In the genomic region with DNA sequence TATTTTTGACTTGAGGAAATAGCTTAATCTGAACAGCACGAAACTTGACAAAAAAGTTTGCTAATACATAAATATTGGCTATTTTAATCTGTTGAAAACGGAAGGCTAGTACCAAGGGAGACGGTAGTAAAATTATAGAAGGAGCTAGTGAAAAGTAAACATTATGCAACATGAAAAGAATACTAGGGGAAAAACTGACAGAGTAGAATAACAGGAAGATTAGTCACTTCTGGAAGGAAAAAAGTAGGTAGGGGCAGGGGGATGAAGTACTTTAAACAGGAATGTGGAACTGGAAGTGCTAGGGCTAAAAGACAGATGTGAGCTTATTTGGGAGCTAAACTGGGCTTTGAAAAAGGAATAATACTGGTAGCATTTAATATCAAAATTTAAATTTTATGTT, we compare ENCODE assay signal across 1 cellular context.
TF ChIP-seq lines count a peak whose summit lies in the region.

No MANE protein-coding gene starts in this region.

TF ChIP-seq in HepG2, 621 proteins besides CTCF, POLR2A, EP300 and RAD21 (continued from another document and continues in another):
- TF ChIP-seq, protein P1, sequence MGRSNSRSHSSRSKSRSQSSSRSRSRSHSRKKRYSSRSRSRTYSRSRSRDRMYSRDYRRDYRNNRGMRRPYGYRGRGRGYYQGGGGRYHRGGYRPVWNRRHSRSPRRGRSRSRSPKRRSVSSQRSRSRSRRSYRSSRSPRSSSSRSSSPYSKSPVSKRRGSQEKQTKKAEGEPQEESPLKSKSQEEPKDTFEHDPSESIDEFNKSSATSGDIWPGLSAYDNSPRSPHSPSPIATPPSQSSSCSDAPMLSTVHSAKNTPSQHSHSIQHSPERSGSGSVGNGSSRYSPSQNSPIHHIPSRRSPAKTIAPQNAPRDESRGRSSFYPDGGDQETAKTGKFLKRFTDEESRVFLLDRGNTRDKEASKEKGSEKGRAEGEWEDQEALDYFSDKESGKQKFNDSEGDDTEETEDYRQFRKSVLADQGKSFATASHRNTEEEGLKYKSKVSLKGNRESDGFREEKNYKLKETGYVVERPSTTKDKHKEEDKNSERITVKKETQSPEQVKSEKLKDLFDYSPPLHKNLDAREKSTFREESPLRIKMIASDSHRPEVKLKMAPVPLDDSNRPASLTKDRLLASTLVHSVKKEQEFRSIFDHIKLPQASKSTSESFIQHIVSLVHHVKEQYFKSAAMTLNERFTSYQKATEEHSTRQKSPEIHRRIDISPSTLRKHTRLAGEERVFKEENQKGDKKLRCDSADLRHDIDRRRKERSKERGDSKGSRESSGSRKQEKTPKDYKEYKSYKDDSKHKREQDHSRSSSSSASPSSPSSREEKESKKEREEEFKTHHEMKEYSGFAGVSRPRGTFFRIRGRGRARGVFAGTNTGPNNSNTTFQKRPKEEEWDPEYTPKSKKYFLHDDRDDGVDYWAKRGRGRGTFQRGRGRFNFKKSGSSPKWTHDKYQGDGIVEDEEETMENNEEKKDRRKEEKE (IDR thresholded peaks at IDR 0.05), result no peak
- TF ChIP-seq ZNF326 (CRISPR knock-in tag; IDR thresholded peaks at IDR 0.05; ENCODE audit: borderline replicate concordance) (no peak), NFIC (IDR thresholded peaks at IDR 0.05; ENCODE audit: low read length) (peak; percentile 53; the same call in 1 of the 2 replicates), MBD4 (IDR thresholded peaks at IDR 0.05; ENCODE audit: borderline replicate concordance, low read length) (no peak), NRL (CRISPR knock-in tag; IDR thresholded peaks at IDR 0.05; ENCODE audit: borderline replicate concordance) (no peak), CREM (IDR thresholded peaks at IDR 0.05) (peak; percentile 38; the same call in 1 of the 2 replicates), CREM (CRISPR knock-in tag; IDR thresholded peaks at IDR 0.05) (no peak), TEAD3 (CRISPR knock-in tag; optimal IDR thresholded peaks at IDR 0.05; ENCODE audit: borderline replicate concordance) (peak; percentile 33), HOXA7 (CRISPR knock-in tag; IDR thresholded peaks at IDR 0.05) (no peak), KDM4B (CRISPR knock-in tag; IDR thresholded peaks at IDR 0.05) (no peak), NR2C2 (CRISPR knock-in tag; IDR thresholded peaks at IDR 0.05; ENCODE audit: borderline replicate concordance) (no peak), ZNF143 (CRISPR knock-in tag; IDR thresholded peaks at IDR 0.05) (no peak), ZNF644 (CRISPR knock-in tag; IDR thresholded peaks at IDR 0.05; ENCODE audit: low read depth) (peak; percentile 21; the same call in 1 of the 2 replicates), HNRNPL (IDR thresholded peaks at IDR 0.05; ENCODE audit: low read depth, low read length) (no peak), ZNF614 (CRISPR knock-in tag; IDR thresholded peaks at IDR 0.05; ENCODE audit: borderline replicate concordance) (no peak), MED1 (CRISPR knock-in tag; IDR thresholded peaks at IDR 0.05) (peak; percentile 51), CEBPG (CRISPR knock-in tag; IDR thresholded peaks at IDR 0.05) (peak; percentile 81), KMT2A (CRISPR knock-in tag; IDR thresholded peaks at IDR 0.05) (no peak), ZBTB42 (CRISPR knock-in tag; IDR thresholded peaks at IDR 0.05) (no peak), ZNF749 (CRISPR knock-in tag; IDR thresholded peaks at IDR 0.05; ENCODE audit: borderline replicate concordance) (no peak), DR1 (CRISPR knock-in tag; IDR thresholded peaks at IDR 0.05) (no peak), NCOR1 (IDR thresholded peaks at IDR 0.05; ENCODE audit: borderline replicate concordance, low read length) (no peak), REPIN1 (CRISPR knock-in tag; IDR thresholded peaks at IDR 0.05; ENCODE audit: borderline replicate concordance, low read depth) (no peak), POGZ (CRISPR knock-in tag; IDR thresholded peaks at IDR 0.05) (peak; percentile 63), NFE2 (CRISPR knock-in tag; IDR thresholded peaks at IDR 0.05) (no peak), FOSL1 (CRISPR knock-in tag; IDR thresholded peaks at IDR 0.05; ENCODE audit: borderline replicate concordance) (peak; percentile 53; the same call in 1 of the 2 replicates), ZMYM4 (CRISPR knock-in tag; IDR thresholded peaks at IDR 0.05) (no peak), ZNF7 (CRISPR knock-in tag; IDR thresholded peaks at IDR 0.05) (no peak), ZBTB20 (CRISPR knock-in tag; IDR thresholded peaks at IDR 0.05; ENCODE audit: borderline replicate concordance, low read depth) (0 out of 2 replicates have a peak, but pooled peaks have one; percentile 50), ZNF589 (CRISPR knock-in tag; conservative IDR thresholded peaks at IDR 0.05) (no peak), SOX6 (IDR thresholded peaks at IDR 0.05) (no peak), SOX6 (CRISPR knock-in tag; IDR thresholded peaks at IDR 0.05) (0 out of 2 replicates have a peak, but pooled peaks have one; percentile 20), FOXA1 (IDR thresholded peaks at IDR 0.05) (no peak), FOXA1 (CRISPR knock-in tag; IDR thresholded peaks at IDR 0.05) (peak; percentile 7; the same call in 1 of the 2 replicates), CHCHD3 (CRISPR knock-in tag; IDR thresholded peaks at IDR 0.05) (no peak), MAFF (IDR thresholded peaks at IDR 0.05; ENCODE audit: low read depth, low read length) (no peak), ZNF207 (IDR thresholded peaks at IDR 0.05; ENCODE audit: borderline replicate concordance) (no peak), ZNF816 (CRISPR knock-in tag; IDR thresholded peaks at IDR 0.05; ENCODE audit: borderline replicate concordance) (no peak)
- TF ChIP-seq, protein P2, sequence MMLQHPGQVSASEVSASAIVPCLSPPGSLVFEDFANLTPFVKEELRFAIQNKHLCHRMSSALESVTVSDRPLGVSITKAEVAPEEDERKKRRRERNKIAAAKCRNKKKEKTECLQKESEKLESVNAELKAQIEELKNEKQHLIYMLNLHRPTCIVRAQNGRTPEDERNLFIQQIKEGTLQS (CRISPR knock-in tag; IDR thresholded peaks at IDR 0.05), result 0 out of 2 replicates have a peak, but pooled peaks have one; percentile 51
- TF ChIP-seq, protein P3, sequence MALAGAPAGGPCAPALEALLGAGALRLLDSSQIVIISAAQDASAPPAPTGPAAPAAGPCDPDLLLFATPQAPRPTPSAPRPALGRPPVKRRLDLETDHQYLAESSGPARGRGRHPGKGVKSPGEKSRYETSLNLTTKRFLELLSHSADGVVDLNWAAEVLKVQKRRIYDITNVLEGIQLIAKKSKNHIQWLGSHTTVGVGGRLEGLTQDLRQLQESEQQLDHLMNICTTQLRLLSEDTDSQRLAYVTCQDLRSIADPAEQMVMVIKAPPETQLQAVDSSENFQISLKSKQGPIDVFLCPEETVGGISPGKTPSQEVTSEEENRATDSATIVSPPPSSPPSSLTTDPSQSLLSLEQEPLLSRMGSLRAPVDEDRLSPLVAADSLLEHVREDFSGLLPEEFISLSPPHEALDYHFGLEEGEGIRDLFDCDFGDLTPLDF (CRISPR knock-in tag; IDR thresholded peaks at IDR 0.05), result no peak
- TF ChIP-seq, protein P4, sequence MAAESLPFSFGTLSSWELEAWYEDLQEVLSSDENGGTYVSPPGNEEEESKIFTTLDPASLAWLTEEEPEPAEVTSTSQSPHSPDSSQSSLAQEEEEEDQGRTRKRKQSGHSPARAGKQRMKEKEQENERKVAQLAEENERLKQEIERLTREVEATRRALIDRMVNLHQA (CRISPR knock-in tag; IDR thresholded peaks at IDR 0.05), result no peak
- TF ChIP-seq, protein P5, sequence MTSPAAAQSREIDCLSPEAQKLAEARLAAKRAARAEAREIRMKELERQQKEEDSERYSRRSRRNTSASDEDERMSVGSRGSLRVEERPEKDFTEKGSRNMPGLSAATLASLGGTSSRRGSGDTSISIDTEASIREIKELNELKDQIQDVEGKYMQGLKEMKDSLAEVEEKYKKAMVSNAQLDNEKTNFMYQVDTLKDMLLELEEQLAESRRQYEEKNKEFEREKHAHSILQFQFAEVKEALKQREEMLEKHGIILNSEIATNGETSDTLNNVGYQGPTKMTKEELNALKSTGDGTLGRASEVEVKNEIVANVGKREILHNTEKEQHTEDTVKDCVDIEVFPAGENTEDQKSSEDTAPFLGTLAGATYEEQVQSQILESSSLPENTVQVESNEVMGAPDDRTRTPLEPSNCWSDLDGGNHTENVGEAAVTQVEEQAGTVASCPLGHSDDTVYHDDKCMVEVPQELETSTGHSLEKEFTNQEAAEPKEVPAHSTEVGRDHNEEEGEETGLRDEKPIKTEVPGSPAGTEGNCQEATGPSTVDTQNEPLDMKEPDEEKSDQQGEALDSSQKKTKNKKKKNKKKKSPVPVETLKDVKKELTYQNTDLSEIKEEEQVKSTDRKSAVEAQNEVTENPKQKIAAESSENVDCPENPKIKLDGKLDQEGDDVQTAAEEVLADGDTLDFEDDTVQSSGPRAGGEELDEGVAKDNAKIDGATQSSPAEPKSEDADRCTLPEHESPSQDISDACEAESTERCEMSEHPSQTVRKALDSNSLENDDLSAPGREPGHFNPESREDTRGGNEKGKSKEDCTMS (CRISPR knock-in tag; conservative IDR thresholded peaks at IDR 0.05), result no peak
- TF ChIP-seq, protein P6, sequence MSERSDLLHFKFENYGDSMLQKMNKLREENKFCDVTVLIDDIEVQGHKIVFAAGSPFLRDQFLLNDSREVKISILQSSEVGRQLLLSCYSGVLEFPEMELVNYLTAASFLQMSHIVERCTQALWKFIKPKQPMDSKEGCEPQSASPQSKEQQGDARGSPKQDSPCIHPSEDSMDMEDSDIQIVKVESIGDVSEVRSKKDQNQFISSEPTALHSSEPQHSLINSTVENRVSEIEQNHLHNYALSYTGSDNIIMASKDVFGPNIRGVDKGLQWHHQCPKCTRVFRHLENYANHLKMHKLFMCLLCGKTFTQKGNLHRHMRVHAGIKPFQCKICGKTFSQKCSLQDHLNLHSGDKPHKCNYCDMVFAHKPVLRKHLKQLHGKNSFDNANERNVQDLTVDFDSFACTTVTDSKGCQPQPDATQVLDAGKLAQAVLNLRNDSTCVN (CRISPR knock-in tag; IDR thresholded peaks at IDR 0.05; ENCODE audit: borderline replicate concordance), result no peak
- TF ChIP-seq, protein P7, sequence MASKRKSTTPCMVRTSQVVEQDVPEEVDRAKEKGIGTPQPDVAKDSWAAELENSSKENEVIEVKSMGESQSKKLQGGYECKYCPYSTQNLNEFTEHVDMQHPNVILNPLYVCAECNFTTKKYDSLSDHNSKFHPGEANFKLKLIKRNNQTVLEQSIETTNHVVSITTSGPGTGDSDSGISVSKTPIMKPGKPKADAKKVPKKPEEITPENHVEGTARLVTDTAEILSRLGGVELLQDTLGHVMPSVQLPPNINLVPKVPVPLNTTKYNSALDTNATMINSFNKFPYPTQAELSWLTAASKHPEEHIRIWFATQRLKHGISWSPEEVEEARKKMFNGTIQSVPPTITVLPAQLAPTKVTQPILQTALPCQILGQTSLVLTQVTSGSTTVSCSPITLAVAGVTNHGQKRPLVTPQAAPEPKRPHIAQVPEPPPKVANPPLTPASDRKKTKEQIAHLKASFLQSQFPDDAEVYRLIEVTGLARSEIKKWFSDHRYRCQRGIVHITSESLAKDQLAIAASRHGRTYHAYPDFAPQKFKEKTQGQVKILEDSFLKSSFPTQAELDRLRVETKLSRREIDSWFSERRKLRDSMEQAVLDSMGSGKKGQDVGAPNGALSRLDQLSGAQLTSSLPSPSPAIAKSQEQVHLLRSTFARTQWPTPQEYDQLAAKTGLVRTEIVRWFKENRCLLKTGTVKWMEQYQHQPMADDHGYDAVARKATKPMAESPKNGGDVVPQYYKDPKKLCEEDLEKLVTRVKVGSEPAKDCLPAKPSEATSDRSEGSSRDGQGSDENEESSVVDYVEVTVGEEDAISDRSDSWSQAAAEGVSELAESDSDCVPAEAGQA (IDR thresholded peaks at IDR 0.05; ENCODE audit: low read depth), result no peak
- TF ChIP-seq, protein P7 (CRISPR knock-in tag; IDR thresholded peaks at IDR 0.05; ENCODE audit: borderline replicate concordance), result no peak
- TF ChIP-seq, protein P8, sequence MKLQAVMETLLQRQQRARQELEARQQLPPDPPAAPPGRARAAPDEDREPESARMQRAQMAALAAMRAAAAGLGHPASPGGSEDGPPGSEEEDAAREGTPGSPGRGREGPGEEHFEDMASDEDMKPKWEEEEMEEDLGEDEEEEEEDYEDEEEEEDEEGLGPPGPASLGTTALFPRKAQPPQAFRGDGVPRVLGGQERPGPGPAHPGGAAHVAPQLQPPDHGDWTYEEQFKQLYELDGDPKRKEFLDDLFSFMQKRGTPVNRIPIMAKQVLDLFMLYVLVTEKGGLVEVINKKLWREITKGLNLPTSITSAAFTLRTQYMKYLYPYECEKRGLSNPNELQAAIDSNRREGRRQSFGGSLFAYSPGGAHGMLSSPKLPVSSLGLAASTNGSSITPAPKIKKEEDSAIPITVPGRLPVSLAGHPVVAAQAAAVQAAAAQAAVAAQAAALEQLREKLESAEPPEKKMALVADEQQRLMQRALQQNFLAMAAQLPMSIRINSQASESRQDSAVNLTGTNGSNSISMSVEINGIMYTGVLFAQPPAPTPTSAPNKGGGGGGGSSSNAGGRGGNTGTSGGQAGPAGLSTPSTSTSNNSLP (IDR thresholded peaks at IDR 0.05; ENCODE audit: low read depth, low read length), result peak; percentile 55; the same call in 1 of the 2 replicates
- TF ChIP-seq, protein P9, sequence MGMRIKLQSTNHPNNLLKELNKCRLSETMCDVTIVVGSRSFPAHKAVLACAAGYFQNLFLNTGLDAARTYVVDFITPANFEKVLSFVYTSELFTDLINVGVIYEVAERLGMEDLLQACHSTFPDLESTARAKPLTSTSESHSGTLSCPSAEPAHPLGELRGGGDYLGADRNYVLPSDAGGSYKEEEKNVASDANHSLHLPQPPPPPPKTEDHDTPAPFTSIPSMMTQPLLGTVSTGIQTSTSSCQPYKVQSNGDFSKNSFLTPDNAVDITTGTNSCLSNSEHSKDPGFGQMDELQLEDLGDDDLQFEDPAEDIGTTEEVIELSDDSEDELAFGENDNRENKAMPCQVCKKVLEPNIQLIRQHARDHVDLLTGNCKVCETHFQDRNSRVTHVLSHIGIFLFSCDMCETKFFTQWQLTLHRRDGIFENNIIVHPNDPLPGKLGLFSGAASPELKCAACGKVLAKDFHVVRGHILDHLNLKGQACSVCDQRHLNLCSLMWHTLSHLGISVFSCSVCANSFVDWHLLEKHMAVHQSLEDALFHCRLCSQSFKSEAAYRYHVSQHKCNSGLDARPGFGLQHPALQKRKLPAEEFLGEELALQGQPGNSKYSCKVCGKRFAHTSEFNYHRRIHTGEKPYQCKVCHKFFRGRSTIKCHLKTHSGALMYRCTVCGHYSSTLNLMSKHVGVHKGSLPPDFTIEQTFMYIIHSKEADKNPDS (CRISPR knock-in tag; IDR thresholded peaks at IDR 0.05), result peak; percentile 95
